In the genomic region with DNA sequence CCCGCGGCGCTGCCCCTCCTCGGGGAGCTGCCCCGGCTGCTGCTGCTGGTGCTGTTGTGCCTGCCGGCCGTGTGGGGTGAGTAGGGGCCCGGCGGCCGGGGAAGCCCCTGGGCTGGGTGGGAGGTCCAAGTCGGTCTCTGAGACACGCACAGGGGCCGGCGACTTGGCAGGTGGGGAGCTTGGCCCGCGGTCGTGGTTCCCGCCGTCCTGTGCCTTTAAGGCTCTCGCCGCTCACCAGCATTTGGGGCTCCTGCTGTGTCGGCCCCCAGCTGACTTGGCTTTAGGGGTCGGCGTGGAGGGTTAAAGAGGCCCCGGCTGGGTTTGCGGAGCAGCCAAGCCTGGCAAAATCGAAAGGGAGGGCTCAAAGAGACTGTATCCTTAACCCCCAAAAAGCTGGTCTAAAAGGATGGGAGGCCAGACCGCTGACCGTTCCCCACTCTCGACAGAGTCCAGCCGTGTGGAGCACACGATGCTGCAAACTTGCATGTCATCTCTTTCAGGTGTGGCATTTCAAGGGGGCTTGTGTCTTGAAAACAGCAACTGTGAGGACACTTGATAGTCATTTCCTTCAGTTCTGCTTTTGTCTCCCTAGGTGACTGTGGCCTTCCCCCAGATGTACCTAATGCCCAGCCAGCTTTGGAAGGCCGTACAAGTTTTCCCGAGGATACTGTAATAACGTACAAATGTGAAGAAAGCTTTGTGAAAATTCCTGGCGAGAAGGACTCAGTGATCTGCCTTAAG, we compare ENCODE assay signal across 8 cellular contexts. TPM values are rescaled to one million over a fixed set of nuclear protein-coding genes. Genes with fewer than 3 reads are reported as not detected.
DNase-seq lines count a peak whose midpoint lies in the region; ATAC-seq and TF ChIP-seq lines count a peak whose summit lies in the region.

No MANE protein-coding gene starts in this region.

- ATAC-seq in HCT116: peak; percentile 41
- ATAC-seq in HG03342 (IDR thresholded peaks at IDR 0.05; ENCODE audit: unreplicated experiment): no peak

- no peak overlapping the region for H4K5ac ChIP-seq in mesendoderm (ENCODE audit: low read length)

- H2AFZ ChIP-seq in HCT116 (ENCODE audit: low read depth, low read length, poor library complexity, severe bottlenecking): no peak overlapping the region

- WGBS in mesendoderm (ENCODE audit: extremely low coverage, insufficient coverage, low lambda C conversion rate): no CpG with 5 or more reads among the region's 36 CpGs

- H2AK5ac ChIP-seq in mesendoderm (ENCODE audit: low read length): no peak overlapping the region

- H3K23ac ChIP-seq in mesendoderm (ENCODE audit: low read length): peak overlapping the region; percentile 54

- H3K4me2 ChIP-seq in DOHH2 (ENCODE audit: low read length) (peak overlapping the region; percentile 91), HCT116 (ENCODE audit: low read length) (peak overlapping the region; percentile 95), mesendoderm (ENCODE audit: low read length) (peak overlapping the region; percentile 96)

- CTCF ChIA-PET in HCT116 (lab: Charles Lee): interaction anchor here (0.7 to 1.0 kb wide), 4 partner anchors 62 to 83 kb away, joined by 3 to 9 read pairs (median 4); no protein-coding TSS in a partner anchor

- H3K4me3 ChIP-seq in DOHH2 (ENCODE audit: low read length) (peak overlapping the region; percentile 95), HCT116 (replicated peaks in 1 of 2; ENCODE audit: low read depth in 1 of 2, low read length in 2 of 2) (peak overlapping the region; percentile 74 to 88), duodenal mucosa (ENCODE audit: low read depth in 1 of 2, low read length in 2 of 2) (peak overlapping the region; percentile 81), mesendoderm (ENCODE audit: low read length) (peak overlapping the region; percentile 66), uterus (peak overlapping the region; percentile 84 to 92)

- H3K56ac ChIP-seq in mesendoderm (ENCODE audit: low read length): peak overlapping the region; percentile 92

- H2BK5ac ChIP-seq in mesendoderm (ENCODE audit: low read length): peak overlapping the region; percentile 30

- H3K27ac ChIP-seq in DOHH2 (ENCODE audit: low read depth, low read length) (peak overlapping the region; percentile 86), HCT116 (ENCODE audit: low read depth, low read length) (peak overlapping the region; percentile 83), duodenal mucosa (ENCODE audit: low read depth, low read length) (peak overlapping the region; percentile 90), mesendoderm (ENCODE audit: low read depth, low read length) (peak overlapping the region; percentile 35), uterus (peak overlapping the region; percentile 93 to 94)

- no peak for TF ChIP-seq RAD21 in HCT116 (IDR thresholded peaks at IDR 0.05; ENCODE audit: low read depth)

- DNase-seq in HCT116 (ENCODE audit: low read depth, low spot score): no peak
- peak; percentile 40 for DNase-seq in RPMI8226
- DNase-seq in mesendoderm: peak; percentile 28
- no peak for DNase-seq in uterus
- DNase-seq in activated CD8-positive, alpha-beta memory T cell treated with anti-CD3 and anti-CD28 coated beads for 24 hours: no peak

- no peak overlapping the region for H4K8ac ChIP-seq in mesendoderm (ENCODE audit: low read depth, low read length)

- POLR2A ChIA-PET in HCT116 (lab: Charles Lee): interaction anchor here (0.6 to 2.2 kb wide), 15 partner anchors 8 to 237 kb away, joined by 3 to 15 read pairs (median 4); a partner anchor contains a TSS

- H2BK120ac ChIP-seq in mesendoderm (ENCODE audit: low read depth, low read length): no peak overlapping the region

- no peaks in the 10 kb centered on the region for H3K9me2 ChIP-seq in DOHH2 (replicated peaks; ENCODE audit: control insufficient read depth, low read length)
- H3K9me2 ChIP-seq in HCT116 (ENCODE audit: insufficient read depth): no peaks in the 10 kb centered on the region

- RAD21 ChIA-PET in HCT116 (lab: Charles Lee; ENCODE audit: low non-redundant PET in 1 of 2, low total read pairs in 2 of 2, uncharacterized antibody in 2 of 2, unreplicated experiment in 2 of 2): no interaction called here

- peak overlapping the region; percentile 74 for H3K4ac ChIP-seq in mesendoderm (ENCODE audit: low read depth, low read length)

- H4K20me1 ChIP-seq in DOHH2 (ENCODE audit: control insufficient read depth, insufficient read depth, low read depth, low read length) (no peaks in the 10 kb centered on the region), HCT116 (ENCODE audit: insufficient read depth) (no peaks in the 10 kb centered on the region)

- no TSS peak for BruUV-seq in HCT116 (replicated peaks; lab: Mats Ljungman, UMichigan)

- no peak overlapping the region for H2BK15ac ChIP-seq in mesendoderm (replicated peaks; ENCODE audit: low read depth)

- peaks cover 50% of the 10 kb centered on the region for H3K36me3 ChIP-seq in DOHH2 (ENCODE audit: control insufficient read depth, low read length)
- peaks cover 7 to 12% of the 10 kb centered on the region in 2 experiments for H3K36me3 ChIP-seq in HCT116 (ENCODE audit: control insufficient read depth in 1 of 2, insufficient read depth in 2 of 2, low read length in 2 of 2)
- H3K36me3 ChIP-seq in duodenal mucosa (ENCODE audit: control insufficient read depth in 1 of 2, insufficient read depth in 2 of 2, low read length in 2 of 2): peaks cover 10 to 14% of the 10 kb centered on the region in 2 donors
- no peaks in the 10 kb centered on the region for H3K36me3 ChIP-seq in mesendoderm (ENCODE audit: control insufficient read depth, insufficient read depth, low read length)
- no peaks in the 10 kb centered on the region for H3K36me3 ChIP-seq in uterus

- H3K9me3 ChIP-seq in DOHH2 (ENCODE audit: control insufficient read depth, insufficient read depth, low read length): no peaks in the 10 kb centered on the region
- no peaks in the 10 kb centered on the region for H3K9me3 ChIP-seq in HCT116 (ENCODE audit: control insufficient read depth in 1 of 2, insufficient read depth in 1 of 2, low read depth in 1 of 2, low read length in 2 of 2)
- H3K9me3 ChIP-seq in duodenal mucosa (ENCODE audit: control insufficient read depth in 1 of 2, low read length in 2 of 2): no peaks in the 10 kb centered on the region
- no peaks in the 10 kb centered on the region for H3K9me3 ChIP-seq in uterus

- intact Hi-C loops in HCT116 (cut with micrococcal nuclease) (loop anchor here (1.0 to 10.0 kb wide), 2 partner anchors 117 to 169 kb away; no protein-coding TSS in a partner anchor), uterus (cut with DNase I; ENCODE audit: low total_unique reads) (no loop called here)

- H3K9ac ChIP-seq in HCT116 (ENCODE audit: low read length) (peak overlapping the region; percentile 90), duodenal mucosa (ENCODE audit: low read depth in 1 of 2, low read length in 2 of 2) (peak overlapping the region; percentile 79 to 96), mesendoderm (ENCODE audit: low read length) (peak overlapping the region; percentile 81)

- TF ChIP-seq CTCF in DOHH2 (IDR thresholded peaks at IDR 0.05; ENCODE audit: low read depth, low read length, poor library complexity, severe bottlenecking) (no peak), HCT116 (IDR thresholded peaks at IDR 0.05 in 2 of 3, conservative IDR thresholded peaks at IDR 0.05 in 1 of 3; ENCODE audit: borderline replicate concordance in 1 of 3, insufficient read depth in 1 of 3, low read depth in 2 of 3, low read length in 2 of 3) (no peak), uterus (IDR thresholded peaks at IDR 0.05) (peak in 1 of 4 experiments; percentile 5)

- peaks cover 4% of the 10 kb centered on the region for H3K79me1 ChIP-seq in mesendoderm (ENCODE audit: low read length)

- no peak for TF ChIP-seq POLR2A in HCT116 (IDR thresholded peaks at IDR 0.05; ENCODE audit: borderline replicate concordance, extremely low read depth, insufficient read depth, insufficient read length)
- TF ChIP-seq POLR2A in uterus (IDR thresholded peaks at IDR 0.05): no peak

- peak overlapping the region; percentile 53 for H3K18ac ChIP-seq in mesendoderm (ENCODE audit: low read length)

- H3K79me2 ChIP-seq in DOHH2 (ENCODE audit: control insufficient read depth, low read length) (peaks cover 24% of the 10 kb centered on the region), HCT116 (ENCODE audit: insufficient read depth, low read length) (peaks cover 13% of the 10 kb centered on the region), mesendoderm (ENCODE audit: control insufficient read depth, insufficient read depth, low read length) (peaks cover 4% of the 10 kb centered on the region)

- H3K4me1 ChIP-seq in DOHH2 (ENCODE audit: control insufficient read depth, low read length) (peaks cover 34% of the 10 kb centered on the region), HCT116 (ENCODE audit: control insufficient read depth in 1 of 2, insufficient read depth in 2 of 2, low read length in 2 of 2) (peaks cover 6 to 16% of the 10 kb centered on the region in 2 experiments; a peak in 3 of 4 replicates), duodenal mucosa (ENCODE audit: control insufficient read depth in 1 of 2, insufficient read depth in 2 of 2, low read length in 2 of 2) (peaks cover 9 to 11% of the 10 kb centered on the region in 2 donors), mesendoderm (ENCODE audit: control insufficient read depth, low read depth, low read length) (peaks cover 6% of the 10 kb centered on the region), uterus (no peaks in the 10 kb centered on the region)

- no peaks in the 10 kb centered on the region for H3K27me3 ChIP-seq in DOHH2 (ENCODE audit: control insufficient read depth, low read length)
- H3K27me3 ChIP-seq in HCT116 (ENCODE audit: insufficient read depth, low read length): no peaks in the 10 kb centered on the region
- H3K27me3 ChIP-seq in duodenal mucosa (ENCODE audit: control insufficient read depth in 1 of 2, insufficient read depth in 2 of 2, low read length in 2 of 2): no peaks in the 10 kb centered on the region
- no peaks in the 10 kb centered on the region for H3K27me3 ChIP-seq in mesendoderm (ENCODE audit: insufficient read depth, low read length, poor library complexity)
- no peaks in the 10 kb centered on the region for H3K27me3 ChIP-seq in uterus

- H3F3A ChIP-seq in DOHH2 (ENCODE audit: control insufficient read depth, insufficient read depth): peaks cover 12% of the 10 kb centered on the region

TF ChIP-seq in HCT116, 20 proteins besides CTCF, POLR2A, EP300 and RAD21:
- TF ChIP-seq POLR2AphosphoS5 (IDR thresholded peaks at IDR 0.05; ENCODE audit: low read depth, low read length) (0 out of 2 replicates have a peak, but pooled peaks have one; percentile 17), JUND (IDR thresholded peaks at IDR 0.05) (no peak), ZFX (IDR thresholded peaks at IDR 0.05) (peak; percentile 58)

RNA-seq across cellular contexts. Expression of a gene that starts 0.5 kb away (rescaled TPM):
- 75.4 TPM for total RNA-seq in HCT116 (2021; ENCODE audit: unreplicated experiment)
- polyA plus RNA-seq in HCT116 (2012): 76.9 and 86.9 TPM in 2 replicates
- 31.6 TPM for polyA plus RNA-seq in mesendoderm (2013, experiment 1 of 2)
- 32.3 TPM for polyA plus RNA-seq in mesendoderm (2013, experiment 2 of 2)
- total RNA-seq in uterus: 100 to 1,000 TPM in 1 of 4 donors, 10 to 100 TPM in 3; 27.2 to 224 (median 59.5) TPM

Comparison
In these comparisons a context has a peak if more than half of its experiments do, and no peak if none do; other contexts are left out.
1. H3K27ac ChIP-seq: peak in every context shown above with its lines; median percentile 94 in uterus; 90 in duodenal mucosa; 86 in DOHH2; 83 in HCT116; 35 in mesendoderm.
2. DNase-seq: peak in RPMI8226 (single experiment) and mesendoderm (single experiment); none in HCT116 (single experiment), uterus (0 of 2) and activated CD8-positive, alpha-beta memory T cell treated with anti-CD3 and anti-CD28 coated beads for 24 hours (single experiment).
3. Peak in every context shown above with its lines, with median percentiles within 50 percentile points of each other: H3K4me2 ChIP-seq, H3K4me3 ChIP-seq and H3K9ac ChIP-seq.